8 cellular contexts compared by ENCODE assay signal in genomic region chr4:71186566-71187398, GRCh38.
DNase-seq lines count a peak whose midpoint lies in the region; ATAC-seq and TF ChIP-seq lines count a peak whose summit lies in the region.

No MANE protein-coding gene starts in this region.

- peak overlapping the region; percentile 75 for H2AFZ ChIP-seq in OCI-LY3 (ENCODE audit: low read depth, low read length)

- peaks cover 44% of the 10 kb centered on the region for H3K27me3 ChIP-seq in H7 (ENCODE audit: control insufficient read depth, insufficient read depth, low read length)
- H3K27me3 ChIP-seq in OCI-LY3 (ENCODE audit: low read depth, low read length), result peaks cover 23% of the 10 kb centered on the region
- H3K27me3 ChIP-seq in heart right ventricle, result peaks cover 0 to 55% (median 11%) of the 10 kb centered on the region in 7 donors
- H3K27me3 ChIP-seq in ovary, result no peaks in the 10 kb centered on the region

- intact Hi-C loops in heart right ventricle (cut with DNase I) (loop anchor here in 7 of 10 donors (1.0 to 10.0 kb wide), 10 partner anchors 41 to 528 kb away; no protein-coding TSS in a partner anchor), ovary (cut with DNase I) (no loop called here)

- H4K20me1 ChIP-seq in OCI-LY3 (ENCODE audit: insufficient read depth, low read length), result no peaks in the 10 kb centered on the region

- DNase-seq in ELF-1 (ENCODE audit: low read depth, low spot score), result peak; percentile 49
- peak; percentile 93 for DNase-seq in H7
- peak; percentile 30 for DNase-seq in activated naive CD8-positive, alpha-beta T cell treated with anti-CD3 and anti-CD28 coated beads, Interleukin-2, amount 50 U/mL, for 24 hours
- peak; percentile 43 to 64 for DNase-seq in heart right ventricle
- DNase-seq in ovary, result peak in 3 of 5 donors; percentile 20 to 38 (median 36)
- no peak for DNase-seq in NCI-H1436 treated with DMSO at 0.1 percent for 48 hours (lab: John Stamatoyannopoulos, UW)

- no peaks in the 10 kb centered on the region for H3K9me3 Mint-ChIP-seq in activated naive CD8-positive, alpha-beta T cell treated with anti-CD3 and anti-CD28 coated beads, Interleukin-2, amount 50 U/mL, for 24 hours

- ATAC-seq in activated naive CD8-positive, alpha-beta T cell treated with anti-CD3 and anti-CD28 coated beads, Interleukin-2, amount 50 U/mL, for 24 hours, result peak; percentile 69
- ATAC-seq in heart right ventricle, result peak; percentile 89 to 98 (median 92)
- ATAC-seq in GM21723 (IDR thresholded peaks at IDR 0.05; ENCODE audit: unreplicated experiment), result no peak

- H3K36me3 ChIP-seq in H7 (replicated peaks; ENCODE audit: control insufficient read depth, insufficient read depth, low read length) (no peaks in the 10 kb centered on the region), OCI-LY3 (replicated peaks; ENCODE audit: low read depth, low read length) (no peaks in the 10 kb centered on the region), heart right ventricle (no peaks in the 10 kb centered on the region), ovary (no peaks in the 10 kb centered on the region)

- H3K27ac Mint-ChIP-seq in activated naive CD8-positive, alpha-beta T cell treated with anti-CD3 and anti-CD28 coated beads, Interleukin-2, amount 50 U/mL, for 24 hours, result no peak overlapping the region

- no peaks in the 10 kb centered on the region for H3K36me3 Mint-ChIP-seq in activated naive CD8-positive, alpha-beta T cell treated with anti-CD3 and anti-CD28 coated beads, Interleukin-2, amount 50 U/mL, for 24 hours (ENCODE audit: low read depth)

- H3K4me3 ChIP-seq in H7 (ENCODE audit: insufficient read depth, low read depth, low read length) (peak overlapping the region; percentile 71), OCI-LY3 (ENCODE audit: low read length) (peak overlapping the region; percentile 82), heart right ventricle (peak overlapping the region; percentile 50 to 82 (median 71)), ovary (peak overlapping the region; percentile 62)

- no peak overlapping the region for H3K27ac ChIP-seq in OCI-LY3 (ENCODE audit: low read length)
- peak overlapping the region; percentile 68 to 90 (median 84) for H3K27ac ChIP-seq in heart right ventricle
- no peak overlapping the region for H3K27ac ChIP-seq in ovary

- no peak for TF ChIP-seq CTCF in OCI-LY3 (IDR thresholded peaks at IDR 0.05; ENCODE audit: low read depth, low read length)
- TF ChIP-seq CTCF in heart right ventricle (IDR thresholded peaks at IDR 0.05), result no peak
- no peak for TF ChIP-seq CTCF in ovary (IDR thresholded peaks at IDR 0.05)

- H3K9me3 ChIP-seq in OCI-LY3 (ENCODE audit: insufficient read depth, low read length) (no peaks in the 10 kb centered on the region), heart right ventricle (no peaks in the 10 kb centered on the region), ovary (no peaks in the 10 kb centered on the region)

- peaks cover 19% of the 10 kb centered on the region for H3K4me1 Mint-ChIP-seq in activated naive CD8-positive, alpha-beta T cell treated with anti-CD3 and anti-CD28 coated beads, Interleukin-2, amount 50 U/mL, for 24 hours

- H3K27me3 Mint-ChIP-seq in activated naive CD8-positive, alpha-beta T cell treated with anti-CD3 and anti-CD28 coated beads, Interleukin-2, amount 50 U/mL, for 24 hours, result peaks cover 51% of the 10 kb centered on the region

- peak overlapping the region; percentile 81 for H3K4me2 ChIP-seq in OCI-LY3 (ENCODE audit: low read length)

- H3K4me1 ChIP-seq in OCI-LY3 (ENCODE audit: low read length), result peaks cover 26% of the 10 kb centered on the region
- peaks cover 0 to 36% (median 23%) of the 10 kb centered on the region in 9 donors for H3K4me1 ChIP-seq in heart right ventricle
- H3K4me1 ChIP-seq in ovary (ENCODE audit: insufficient read depth), result peaks cover 2% of the 10 kb centered on the region

- H3K9ac ChIP-seq in OCI-LY3 (ENCODE audit: low read length), result peak overlapping the region; percentile 44

- 1% methylated on average over 103 to 105 of the region's 105 CpGs for WGBS in heart right ventricle, 2 donors
- 0% methylated on average over 61 to 105 of the region's 105 CpGs for WGBS in ovary, 3 donors

- no peak for TF ChIP-seq EP300 in ovary (IDR thresholded peaks at IDR 0.05)

- TF ChIP-seq POLR2A in ovary (IDR thresholded peaks at IDR 0.05), result no peak

- H3K79me2 ChIP-seq in OCI-LY3 (ENCODE audit: low read length), result no peaks in the 10 kb centered on the region

- peak overlapping the region; percentile 78 for H3K4me3 Mint-ChIP-seq in activated naive CD8-positive, alpha-beta T cell treated with anti-CD3 and anti-CD28 coated beads, Interleukin-2, amount 50 U/mL, for 24 hours

Comparison
In these comparisons a context has a peak if more than half of its experiments do, and no peak if none do; other contexts are left out.
1. H3K27ac ChIP-seq: peak in heart right ventricle (10 of 10); none in OCI-LY3 (single experiment) and ovary (0 of 2).
2. intact Hi-C loops: an anchor here in heart right ventricle (1.0 to 10.0 kb wide); none called in ovary.
3. Peak in every context shown above with its lines, with median percentiles within 50 percentile points of each other: H3K4me3 ChIP-seq.